1 cellular context compared by ENCODE assay signal in genomic region chr10:95836610-95837367, GRCh38.
A peak's percentile ranks its signal among the peaks of the same experiment; 100 is the strongest.
TF ChIP-seq lines count a peak whose summit lies in the region.

No MANE protein-coding gene starts in this region.

TF ChIP-seq in HepG2, 621 proteins besides CTCF, POLR2A, EP300 and RAD21 (continued from another document):
- no peak; the same call in 1 of the 2 replicates for TF ChIP-seq ZNF142 (CRISPR knock-in tag; IDR thresholded peaks at IDR 0.05)
- no peak for TF ChIP-seq TP53 (CRISPR knock-in tag; conservative IDR thresholded peaks at IDR 0.05)
- TF ChIP-seq MIXL1 (CRISPR knock-in tag; IDR thresholded peaks at IDR 0.05) = peak; percentile 18; the same call in 1 of the 2 replicates
- TF ChIP-seq ZNF678 (CRISPR knock-in tag; IDR thresholded peaks at IDR 0.05) = 0 out of 2 replicates have a peak, but pooled peaks have one; percentile 43
- no peak for TF ChIP-seq ZBTB26 (CRISPR knock-in tag; IDR thresholded peaks at IDR 0.05; ENCODE audit: borderline replicate concordance)
- TF ChIP-seq STAG1 (CRISPR knock-in tag; IDR thresholded peaks at IDR 0.05) = peak; percentile 17; the same call in 1 of the 2 replicates
- no peak for TF ChIP-seq LCORL (IDR thresholded peaks at IDR 0.05)
- peak; percentile 66 for TF ChIP-seq LCORL (CRISPR knock-in tag; IDR thresholded peaks at IDR 0.05)
- no peak for TF ChIP-seq ZSCAN12 (CRISPR knock-in tag; IDR thresholded peaks at IDR 0.05)
- no peak for TF ChIP-seq ZNF280D (CRISPR knock-in tag; IDR thresholded peaks at IDR 0.05)
- TF ChIP-seq SIN3B (IDR thresholded peaks at IDR 0.05; ENCODE audit: low read length) = no peak
- 0 out of 2 replicates have a peak, but pooled peaks have one; percentile 42 for TF ChIP-seq ZNF574 (CRISPR knock-in tag; IDR thresholded peaks at IDR 0.05)
- TF ChIP-seq TARDBP (CRISPR knock-in tag; IDR thresholded peaks at IDR 0.05) = peak; percentile 65; the same call in 1 of the 2 replicates
- 0 out of 2 replicates have a peak, but pooled peaks have one; percentile 42 for TF ChIP-seq ZNF317 (CRISPR knock-in tag; IDR thresholded peaks at IDR 0.05)
- peak; percentile 52; the same call in 1 of the 2 replicates for TF ChIP-seq GATA4 (IDR thresholded peaks at IDR 0.05; ENCODE audit: borderline replicate concordance, low read depth)
- peak; percentile 73; the same call in 1 of the 2 replicates for TF ChIP-seq HOMEZ (CRISPR knock-in tag; IDR thresholded peaks at IDR 0.05; ENCODE audit: low read depth)
- TF ChIP-seq BRD4 (CRISPR knock-in tag; IDR thresholded peaks at IDR 0.05) = 0 out of 2 replicates have a peak, but pooled peaks have one; percentile 62
- 0 out of 2 replicates have a peak, but pooled peaks have one; percentile 22 for TF ChIP-seq ZNF800 (CRISPR knock-in tag; IDR thresholded peaks at IDR 0.05)
- no peak for TF ChIP-seq ZNF275 (CRISPR knock-in tag; IDR thresholded peaks at IDR 0.05; ENCODE audit: borderline replicate concordance)
- TF ChIP-seq GTF3A (CRISPR knock-in tag; conservative IDR thresholded peaks at IDR 0.05) = no peak
- 0 out of 2 replicates have a peak, but pooled peaks have one; percentile 27 for TF ChIP-seq ZNF629 (CRISPR knock-in tag; conservative IDR thresholded peaks at IDR 0.05)
- TF ChIP-seq ZKSCAN8 (CRISPR knock-in tag; IDR thresholded peaks at IDR 0.05; ENCODE audit: borderline replicate concordance) = no peak
- no peak for TF ChIP-seq ZNF180 (CRISPR knock-in tag; IDR thresholded peaks at IDR 0.05; ENCODE audit: borderline replicate concordance, low read depth)
- TF ChIP-seq NFIC (IDR thresholded peaks at IDR 0.05; ENCODE audit: low read length) = no peak; the same call in 1 of the 2 replicates
- TF ChIP-seq ZNF503 (CRISPR knock-in tag; IDR thresholded peaks at IDR 0.05) = 0 out of 2 replicates have a peak, but pooled peaks have one; percentile 47
- TF ChIP-seq ZNF264 (CRISPR knock-in tag; IDR thresholded peaks at IDR 0.05) = peak; percentile 76; the same call in 1 of the 2 replicates
